11 cellular contexts compared by ENCODE assay signal in the genomic region with DNA sequence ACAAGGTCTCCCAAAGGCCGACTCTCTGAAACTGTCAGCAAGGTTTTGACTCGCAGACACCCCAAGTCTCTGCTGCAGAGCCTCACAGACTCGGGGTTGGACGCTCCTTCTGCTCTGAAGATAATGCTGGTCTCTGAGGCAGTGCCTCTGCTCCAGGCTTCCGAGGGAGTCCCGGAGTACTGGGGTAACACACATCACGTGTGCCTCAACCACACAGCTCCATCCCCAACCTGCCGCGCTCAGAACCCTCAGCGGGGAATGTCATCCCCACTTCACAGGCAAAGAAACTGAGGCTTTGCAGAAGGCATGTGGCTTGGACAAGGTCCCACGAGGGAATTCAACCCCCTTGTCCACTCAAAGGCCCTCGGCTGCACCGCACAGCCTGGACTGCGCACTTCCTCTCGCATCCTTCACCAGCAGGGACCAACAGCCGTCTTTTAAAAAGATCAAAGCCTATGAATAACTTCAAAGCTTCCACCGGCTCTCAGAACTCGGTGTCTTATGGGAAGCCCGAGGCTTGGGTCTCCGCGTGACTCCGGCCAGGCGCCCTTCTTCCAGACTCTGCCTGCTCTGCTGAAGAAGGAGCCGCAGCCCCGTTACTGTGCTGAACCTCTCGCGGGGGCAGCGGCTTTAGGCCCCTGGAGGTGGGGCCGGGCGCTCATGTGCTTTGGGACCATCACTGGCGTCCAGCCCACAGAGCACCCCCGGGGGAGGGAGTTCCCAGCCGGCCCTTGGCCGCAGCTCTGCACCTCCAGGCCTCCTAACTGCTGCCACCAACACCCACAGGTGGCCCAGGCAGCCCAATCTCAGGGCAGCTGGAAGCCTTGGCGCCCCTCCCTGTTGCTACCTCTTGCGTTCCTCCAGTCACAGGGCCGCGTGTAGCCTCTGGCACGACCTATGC. TPM values are rescaled to one million over a fixed set of nuclear protein-coding genes. Genes with fewer than 3 reads are reported as not detected.
DNase-seq lines count a peak whose midpoint lies in the region; ATAC-seq and TF ChIP-seq lines count a peak whose summit lies in the region.
"Had no signal": no experiment of that assay in that cellular context is flagged by ENCODE, and none has a peak within 500 bp of the region (broad histone marks: within the 10 kb centered on the region; RNA-seq: fewer than 3 reads in every experiment).

No MANE protein-coding gene starts in this region.

- H3K36me3 Mint-ChIP-seq in chondrocyte (ENCODE audit: low read depth): peaks cover 8% of the 10 kb centered on the region

- intact Hi-C loops in heart left ventricle (cut with DNase I): loop anchor here in 1 of 10 donors (5.0 kb wide), 1 partner anchor 77 kb away; a partner anchor contains a TSS
- intact Hi-C loops in Right ventricle myocardium superior (cut with DNase I): no loop called here

- TF ChIP-seq POLR2A in heart left ventricle (IDR thresholded peaks at IDR 0.05): no peak
- no peak for TF ChIP-seq POLR2A in upper lobe of left lung (IDR thresholded peaks at IDR 0.05)

- H3K4me3 ChIP-seq in heart left ventricle (peak overlapping the region; percentile 66 to 93 (median 87)), mesodermal cell (ENCODE audit: extremely low read depth, insufficient read depth, low read length, poor library complexity, severe bottlenecking) (peak overlapping the region; percentile 32), upper lobe of left lung (peak overlapping the region; percentile 75 to 87 (median 75))

- no peak overlapping the region for H3K27ac Mint-ChIP-seq in chondrocyte (ENCODE audit: unreplicated experiment)

- H3K4me3 Mint-ChIP-seq in chondrocyte (ENCODE audit: unreplicated experiment): peak overlapping the region; percentile 73

- TF ChIP-seq CTCF in heart left ventricle (IDR thresholded peaks at IDR 0.05) (no peak), chondrocyte (IDR thresholded peaks at IDR 0.05) (no peak), upper lobe of left lung (IDR thresholded peaks at IDR 0.05) (no peak)

- ATAC-seq in heart left ventricle (no peak), Right ventricle myocardium superior (ENCODE audit: poor library complexity) (no peak), upper lobe of left lung (ENCODE audit: low FRiP score in 2 of 2) (no peak), HG03135 (IDR thresholded peaks at IDR 0.05; ENCODE audit: unreplicated experiment) (no peak)

- H3K9me3 ChIP-seq in heart left ventricle (no peaks in the 10 kb centered on the region), mesodermal cell (ENCODE audit: control insufficient read depth, low read length) (no peaks in the 10 kb centered on the region), upper lobe of left lung (no peaks in the 10 kb centered on the region)

- 37 to 55% (median 46%) methylated on average over 35 to 39 of the region's 39 CpGs for WGBS in heart left ventricle, 4 donors
- 92% methylated on average over 31 to 39 of the region's 39 CpGs for WGBS in mesodermal cell (ENCODE audit: insufficient coverage in 2 of 2), 2 experiments
- 50 to 55% methylated on average over 4 to 39 of the region's 39 CpGs for WGBS in upper lobe of left lung, 2 donors

- DNase-seq in heart left ventricle (peak in 1 of 5 donors; percentile 66), Right ventricle myocardium superior (no peak), chondrocyte (ENCODE audit: low spot score) (no peak), upper lobe of left lung (peak in 1 of 2 donors; percentile 77), SHP77 (lab: John Stamatoyannopoulos, UW) (no peak), NCI-H446 (lab: John Stamatoyannopoulos, UW) (no peak)
- DNase-seq: Calu3 had no signal

- H3K4me1 Mint-ChIP-seq in chondrocyte (ENCODE audit: low read depth): peaks cover 52% of the 10 kb centered on the region

- TF ChIP-seq EP300 in upper lobe of left lung (IDR thresholded peaks at IDR 0.05): no peak

- H3K36me3 ChIP-seq in heart left ventricle: peaks cover 0 to 53% (median 47%) of the 10 kb centered on the region in 9 donors
- peaks cover 15% of the 10 kb centered on the region for H3K36me3 ChIP-seq in mesodermal cell (ENCODE audit: control insufficient read depth, insufficient read depth, low read length)
- H3K36me3 ChIP-seq in upper lobe of left lung: peaks cover 0 to 60% (median 46%) of the 10 kb centered on the region in 4 donors

- no peaks in the 10 kb centered on the region for H3K27me3 Mint-ChIP-seq in chondrocyte (ENCODE audit: low read depth)

- peak overlapping the region; percentile 92 to 99 (median 96) for H3K27ac ChIP-seq in heart left ventricle
- peak overlapping the region; percentile 16 for H3K27ac ChIP-seq in mesodermal cell (ENCODE audit: low read depth, low read length, severe bottlenecking)
- H3K27ac ChIP-seq in upper lobe of left lung: peak overlapping the region; percentile 93 to 97 (median 96)
- H3K27ac ChIP-seq: KMS-11 had no signal

- peaks cover 5 to 85% (median 73%) of the 10 kb centered on the region in 12 donors for H3K4me1 ChIP-seq in heart left ventricle
- H3K4me1 ChIP-seq in mesodermal cell (ENCODE audit: control insufficient read depth, insufficient read depth, low read length, poor library complexity, severe bottlenecking): peaks cover 36% of the 10 kb centered on the region
- H3K4me1 ChIP-seq in upper lobe of left lung: peaks cover 40 to 76% (median 41%) of the 10 kb centered on the region in 4 donors

- H3K27me3 ChIP-seq in heart left ventricle: peaks cover 0 to 17% (median 0%) of the 10 kb centered on the region in 9 donors
- H3K27me3 ChIP-seq in upper lobe of left lung: no peaks in the 10 kb centered on the region

- H3K9me3 Mint-ChIP-seq in chondrocyte (ENCODE audit: low read depth): no peaks in the 10 kb centered on the region

RNA-seq across cellular contexts. Expression of a gene that starts 2.2 kb away (rescaled TPM):
- 10 to 100 TPM; 14.0 to 64.2 (median 19.5) TPM for total RNA-seq in heart left ventricle
- 10 to 100 TPM; 29.0 to 37.4 TPM for polyA plus RNA-seq in heart left ventricle
- 28.9 TPM for total RNA-seq in Right ventricle myocardium superior
- total RNA-seq in chondrocyte: 2.9 to 9.7 TPM (median 8.4 TPM) in 3 replicates
- 16.4 TPM for polyA plus RNA-seq in mesodermal cell (2013, experiment 1 of 2)
- 10.3 TPM for polyA plus RNA-seq in mesodermal cell (2013, experiment 2 of 2)
- 100 to 1,000 TPM in 1 of 6 donors, 10 to 100 TPM in 5; 31.4 to 112 (median 48.4) TPM for total RNA-seq in upper lobe of left lung
- total RNA-seq: Calu3, RPMI7951 had no signal

RNA-seq across cellular contexts. Expression of a gene that starts 42.5 kb away (rescaled TPM):
- 10 to 100 TPM; 11.8 to 29.6 (median 16.7) TPM for total RNA-seq in heart left ventricle
- 10 to 100 TPM; 22.7 to 27.0 TPM for polyA plus RNA-seq in heart left ventricle
- 18.8 TPM for total RNA-seq in Right ventricle myocardium superior
- 19.3 to 30.9 TPM (median 21.7 TPM) in 3 replicates for total RNA-seq in chondrocyte
- polyA plus RNA-seq in mesodermal cell (2013, experiment 1 of 2): 34.4 TPM
- 23.8 TPM for polyA plus RNA-seq in mesodermal cell (2013, experiment 2 of 2)
- total RNA-seq in upper lobe of left lung: 100 to 1,000 TPM in 1 of 6 donors, 10 to 100 TPM in 5; 13.8 to 130 (median 41.5) TPM

RNA-seq across cellular contexts. Expression of a gene that starts 46.9 kb away (rescaled TPM):
- total RNA-seq in heart left ventricle (under 1 TPM in 2 of 9 donors, not detected in 7; 0.20 to 0.23 TPM), Right ventricle myocardium superior (0.16 TPM), chondrocyte (not detected in 3 replicates), upper lobe of left lung (under 1 TPM in 3 of 6 donors, not detected in 3; 0.30 to 0.34 (median 0.34) TPM)
- under 1 TPM in 1 of 2 donors, not detected in 1; 0.04 TPM for polyA plus RNA-seq in heart left ventricle
- polyA plus RNA-seq in mesodermal cell (2013, experiment 1 of 2): not detected
- polyA plus RNA-seq in mesodermal cell (2013, experiment 2 of 2): not detected
- total RNA-seq: Calu3, RPMI7951 had no signal

Comparison
In these comparisons a context has a peak if more than half of its experiments do, and no peak if none do; other contexts are left out.
1. H3K27ac ChIP-seq: peak in every context shown above with its lines; median percentile 96 in heart left ventricle; 96 in upper lobe of left lung; 16 in mesodermal cell.
2. H3K4me3 ChIP-seq: peak in every context shown above with its lines; median percentile 87 in heart left ventricle; 75 in upper lobe of left lung; 32 in mesodermal cell.